Comparison of ENCODE assay signal across 8 cellular contexts in genomic region chr9:83622433-83622813, GRCh38. TPM values are rescaled to one million over a fixed set of nuclear protein-coding genes. Genes with fewer than 3 reads are reported as not detected.
DNase-seq lines count a peak whose midpoint lies in the region; ATAC-seq and TF ChIP-seq lines count a peak whose summit lies in the region.

No MANE protein-coding gene starts in this region.

- H3K27me3 ChIP-seq in mammary epithelial cell (ENCODE audit: insufficient read depth, low read length) (no peaks in the 10 kb centered on the region), muscle layer of colon (ENCODE audit: control insufficient read depth in 1 of 2, insufficient read depth in 2 of 2, low read length in 2 of 2) (no peaks in the 10 kb centered on the region)

- H3K36me3 ChIP-seq in KOPT-K1 (ENCODE audit: insufficient read depth, low read length) (0 out of 2 replicates have a peak, but pooled peaks cover 10% of the 10 kb centered on the region), mammary epithelial cell (ENCODE audit: insufficient read depth, low read length) (no peaks in the 10 kb centered on the region), muscle layer of colon (ENCODE audit: insufficient read depth, low read length) (no peaks in the 10 kb centered on the region)

- 43% methylated on average over 9 of the region's 10 CpGs for WGBS in mammary epithelial cell (ENCODE audit: low coverage, missing lambda C conversion rate)

- in situ Hi-C loops in mammary epithelial cell (cut with MboI; ENCODE audit: low sequenced_read_pairs in 2 of 2): no loop called here

- intact Hi-C loops in mammary epithelial cell (cut with micrococcal nuclease) (loop anchor here (10.0 kb wide), 1 partner anchor 192 kb away; the partner anchor contains the start of gene GKAP1), posterior vena cava (cut with DNase I) (no loop called here)

- H2AFZ ChIP-seq in mammary epithelial cell (ENCODE audit: low read depth, low read length): peak overlapping the region; percentile 94

- dilution Hi-C loops in mammary epithelial cell (cut with HindIII; ENCODE audit: low sequenced_read_pairs): no loop called here

- no peaks in the 10 kb centered on the region for H3K79me2 ChIP-seq in mammary epithelial cell (ENCODE audit: insufficient read depth, low read length)

- DNase-seq in mammary epithelial cell (no peak), posterior vena cava (ENCODE audit: low spot score) (no peak)
- no peak for DNase-seq in stimulated activated CD4-positive, alpha-beta T cell treated with anti-CD3 and anti-CD28 coated beads, Interleukin-15, amount 100 ng/mL, for 24 hours

- no peaks in the 10 kb centered on the region for H4K20me1 ChIP-seq in mammary epithelial cell (ENCODE audit: insufficient read depth, low read length)

- H3K9ac ChIP-seq in mammary epithelial cell (ENCODE audit: insufficient read depth, low read length): peak overlapping the region; percentile 6
- H3K9ac ChIP-seq in muscle layer of colon (ENCODE audit: low read length): peak overlapping the region; percentile 13

- H3K27ac ChIP-seq in KOPT-K1 (ENCODE audit: low read depth, low read length, poor library complexity, severe bottlenecking) (peak overlapping the region; percentile 95), mammary epithelial cell (ENCODE audit: insufficient read depth, low read depth, low read length) (no peak overlapping the region), muscle layer of colon (ENCODE audit: low read depth, low read length) (peak overlapping the region; percentile 76)

- BruUV-seq in mammary epithelial cell (replicated peaks; lab: Mats Ljungman, UMichigan): no TSS peak

- peaks cover 4% of the 10 kb centered on the region for H3K4me1 ChIP-seq in mammary epithelial cell (ENCODE audit: insufficient read depth, low read length)
- H3K4me1 ChIP-seq in muscle layer of colon (ENCODE audit: insufficient read depth, low read length): peaks cover 8% of the 10 kb centered on the region

- H3K4me3 ChIP-seq in GM12875 (ENCODE audit: low read depth, low read length) (peak overlapping the region; percentile 92), mammary epithelial cell (replicated peaks in 1 of 3; ENCODE audit: insufficient read depth in 1 of 3, low read depth in 2 of 3, low read length in 3 of 3) (peak overlapping the region; percentile 70 to 83 (median 71)), muscle layer of colon (ENCODE audit: low read depth in 1 of 2, low read length in 2 of 2) (peak overlapping the region; percentile 50 to 63)

- CTCF ChIA-PET in mammary epithelial cell (lab: Charles Lee; ENCODE audit: low non-redundant PET): no interaction called here

- H3K4me2 ChIP-seq in mammary epithelial cell (ENCODE audit: insufficient read depth, low read depth, low read length): peak overlapping the region; percentile 93

- H3K9me3 ChIP-seq in KOPT-K1 (ENCODE audit: insufficient read depth, low read length, poor library complexity, severe bottlenecking) (no peaks in the 10 kb centered on the region), mammary epithelial cell (replicated peaks; ENCODE audit: insufficient read depth, low read length) (no peaks in the 10 kb centered on the region), muscle layer of colon (ENCODE audit: low read length) (no peaks in the 10 kb centered on the region)

- no peak for ATAC-seq in GM19463 (IDR thresholded peaks at IDR 0.05; ENCODE audit: unreplicated experiment)
- no peak for ATAC-seq in GM18868 (IDR thresholded peaks at IDR 0.05; ENCODE audit: unreplicated experiment)

- TF ChIP-seq CTCF in GM12875 (IDR thresholded peaks at IDR 0.05; ENCODE audit: borderline replicate concordance, insufficient read depth, low read depth, low read length) (no peak), mammary epithelial cell (conservative IDR thresholded peaks at IDR 0.05 in 1 of 2, IDR thresholded peaks at IDR 0.05 in 1 of 2; ENCODE audit: extremely low read depth in 1 of 2, insufficient read depth in 1 of 2, low read depth in 1 of 2, low read length in 2 of 2) (no peak)

RNA-seq across cellular contexts. Expression of gene IDNK, which starts 0.5 kb away (rescaled TPM):
- total RNA-seq in mammary epithelial cell (1 to 10 TPM in 1 of 2 donors, under 1 TPM in 1; 0.67 to 1.6 TPM), posterior vena cava (1 to 10 TPM; 4.0 to 5.2 TPM)
- 1.3 TPM for polyA plus RNA-seq in mammary epithelial cell
- not detected for polyA minus RNA-seq in mammary epithelial cell
